11 cellular contexts compared by ENCODE assay signal in the genomic region with DNA sequence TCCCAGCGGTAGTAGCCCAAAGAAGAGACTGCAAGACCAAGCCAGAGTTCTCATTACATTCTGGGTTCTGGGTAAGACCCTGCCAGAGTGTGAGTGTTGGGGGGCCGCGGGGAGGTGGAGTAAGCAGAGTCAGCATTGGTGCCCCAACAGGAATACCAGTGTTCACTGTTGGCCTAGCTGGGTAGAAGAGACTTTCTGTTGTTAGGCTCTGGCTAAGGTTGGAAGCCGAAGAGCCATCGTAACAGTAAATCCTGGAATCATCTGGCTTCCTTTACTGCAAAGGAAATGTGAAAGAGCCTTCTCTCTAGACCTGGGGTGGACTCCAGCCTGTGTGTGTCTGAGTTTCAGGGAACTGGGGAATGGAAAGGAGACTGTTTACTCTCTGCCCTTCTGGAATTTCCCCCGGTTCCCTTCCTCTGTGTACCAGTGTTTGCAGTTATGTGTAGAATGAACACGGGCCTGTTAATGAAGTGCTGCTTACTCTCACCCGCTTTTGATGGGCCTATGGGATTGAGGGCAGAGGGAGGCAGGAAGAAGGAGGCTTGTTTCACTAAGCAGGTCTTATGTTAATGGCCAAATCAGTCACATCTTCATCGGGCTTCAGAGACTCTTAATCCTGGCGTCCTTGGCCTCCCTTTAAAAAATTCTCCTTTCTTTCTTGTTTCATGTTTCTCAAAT.
DNase-seq lines count a peak whose midpoint lies in the region; TF ChIP-seq lines count a peak whose summit lies in the region.
"Had no signal": no experiment of that assay in that cellular context is flagged by ENCODE, and none has a peak within 500 bp of the region (broad histone marks: within the 10 kb centered on the region; RNA-seq: fewer than 3 reads in every experiment).

No MANE protein-coding gene starts in this region.

- no peak overlapping the region for H3K4me3 ChIP-seq in colonic mucosa
- H3K4me3 ChIP-seq in transverse colon: no peak overlapping the region

- WGBS in transverse colon (ENCODE audit: low coverage in 1 of 2), 2 donors: 67 to 76% methylated on average over 3 to 10 of the region's 10 CpGs

- peaks cover 8% of the 10 kb centered on the region for H3K4me1 ChIP-seq in colonic mucosa
- peaks cover 5 to 37% (median 21%) of the 10 kb centered on the region in 4 donors for H3K4me1 ChIP-seq in transverse colon

- no peak overlapping the region for H3K9ac ChIP-seq in colonic mucosa (ENCODE audit: low read depth in 2 of 2, low read length in 2 of 2)

- H3K36me3 Mint-ChIP-seq in activated T-cell treated with anti-CD3 and anti-CD28 coated beads, Interleukin-2, amount 50 U/mL, for 24 hours (ENCODE audit: low read depth): peaks cover 26% of the 10 kb centered on the region
- peaks cover 7% of the 10 kb centered on the region for H3K36me3 Mint-ChIP-seq in mesothelial cell of epicardium

- H3K4me3 Mint-ChIP-seq in activated T-cell treated with anti-CD3 and anti-CD28 coated beads, Interleukin-2, amount 50 U/mL, for 24 hours: no peak overlapping the region
- no peak overlapping the region for H3K4me3 Mint-ChIP-seq in mesothelial cell of epicardium

- H3K9me3 Mint-ChIP-seq in activated T-cell treated with anti-CD3 and anti-CD28 coated beads, Interleukin-2, amount 50 U/mL, for 24 hours: no peaks in the 10 kb centered on the region
- no peaks in the 10 kb centered on the region for H3K9me3 Mint-ChIP-seq in mesothelial cell of epicardium

- H3K27ac ChIP-seq in colonic mucosa (peak overlapping the region; percentile 46), transverse colon (peak overlapping the region; percentile 20 to 63 (median 58))

- H3K27me3 ChIP-seq in colonic mucosa: no peaks in the 10 kb centered on the region
- H3K27me3 ChIP-seq in transverse colon: no peaks in the 10 kb centered on the region

- H3K27me3 Mint-ChIP-seq in activated T-cell treated with anti-CD3 and anti-CD28 coated beads, Interleukin-2, amount 50 U/mL, for 24 hours: no peaks in the 10 kb centered on the region
- H3K27me3 Mint-ChIP-seq in mesothelial cell of epicardium (ENCODE audit: low read depth): no peaks in the 10 kb centered on the region

- intact Hi-C loops in colonic mucosa (cut with DNase I) (no loop called here), transverse colon (cut with DNase I; ENCODE audit: low total_unique reads) (no loop called here)

- in situ Hi-C loops in transverse colon (cut with MboI; ENCODE audit: low pct_ligation_motif_present in 1 of 4, low pct_unique_long_range_greater_than_20kb in 1 of 4, low sequenced_read_pairs in 3 of 4): no loop called here

- no peak for TF ChIP-seq EP300 in transverse colon (IDR thresholded peaks at IDR 0.05; ENCODE audit: low read depth)

- no peaks in the 10 kb centered on the region for H3K9me3 ChIP-seq in colonic mucosa
- no peaks in the 10 kb centered on the region for H3K9me3 ChIP-seq in transverse colon

- H3K36me3 ChIP-seq in colonic mucosa: no peaks in the 10 kb centered on the region
- H3K36me3 ChIP-seq in transverse colon: no peaks in the 10 kb centered on the region

- no peak for DNase-seq in activated T-cell treated with anti-CD3 and anti-CD28 coated beads, Interleukin-2, amount 50 U/mL, for 24 hours
- DNase-seq in activated T-cell treated with anti-CD3 and anti-CD28 coated beads for 4 hours (no peak), colonic mucosa (no peak), mesothelial cell of epicardium (ENCODE audit: low spot score in 2 of 2, unreplicated experiment in 2 of 2) (no peak), transverse colon (no peak), T-helper 2 cell (no peak), hippocampal formation (lab: John Stamatoyannopoulos, UW) (no peak)
- no peak for DNase-seq in activated CD4-positive, CD25-positive, alpha-beta regulatory T cell treated with anti-CD3 and anti-CD28 coated beads, Interleukin-2, amount 50 U/mL, for 72 hours
- DNase-seq: activated naive CD4-positive, alpha-beta T cell treated with Interleukin-2 at 50 U/mL for 16 hours; NCI-H2227 treated with DMSO at 0.1 percent for 48 hours; SHP77 treated with DMSO at 0.1 percent for 48 hours had no signal

- H3K27ac Mint-ChIP-seq in activated T-cell treated with anti-CD3 and anti-CD28 coated beads, Interleukin-2, amount 50 U/mL, for 24 hours: peak overlapping the region; percentile 26
- H3K27ac Mint-ChIP-seq in mesothelial cell of epicardium: peak overlapping the region; percentile 47

- no peak for TF ChIP-seq POLR2A in transverse colon (IDR thresholded peaks at IDR 0.05)

- peaks cover 8% of the 10 kb centered on the region for H3K4me1 Mint-ChIP-seq in activated T-cell treated with anti-CD3 and anti-CD28 coated beads, Interleukin-2, amount 50 U/mL, for 24 hours (ENCODE audit: low read depth)
- peaks cover 4% of the 10 kb centered on the region for H3K4me1 Mint-ChIP-seq in mesothelial cell of epicardium

- no peak for TF ChIP-seq CTCF in colonic mucosa (IDR thresholded peaks at IDR 0.05)
- TF ChIP-seq CTCF in mesothelial cell of epicardium (IDR thresholded peaks at IDR 0.05; ENCODE audit: unreplicated experiment): no peak
- no peak for TF ChIP-seq CTCF in transverse colon (IDR thresholded peaks at IDR 0.05)
